1 cellular context compared by ENCODE assay signal in genomic region chr12:12945591-12945990, GRCh38.
A peak's percentile ranks its signal among the peaks of the same experiment; 100 is the strongest.
TF ChIP-seq lines count a peak whose summit lies in the region.

No MANE protein-coding gene starts in this region.

TF ChIP-seq in HepG2, 621 proteins besides CTCF, POLR2A, EP300 and RAD21:
- TF ChIP-seq ZNF44 (CRISPR knock-in tag; IDR thresholded peaks at IDR 0.05), result no peak
- TF ChIP-seq MAFF (IDR thresholded peaks at IDR 0.05; ENCODE audit: low read depth, low read length), result peak; percentile 35; the same call in 1 of the 2 replicates
- TF ChIP-seq MAFK (conservative IDR thresholded peaks at IDR 0.05 in 1 of 2, IDR thresholded peaks at IDR 0.05 in 1 of 2; ENCODE audit: low read length in 2 of 2), result peak; percentile 51 to 60; a peak in 3 of 4 replicates
